In genomic region chr16:55542459-55543082, GRCh38 we compare ENCODE assay signal across 13 cellular contexts. TPM values are rescaled to one million over a fixed set of nuclear protein-coding genes. Genes with fewer than 3 reads are reported as not detected.
DNase-seq lines count a peak whose midpoint lies in the region; ATAC-seq and TF ChIP-seq lines count a peak whose summit lies in the region.
"Had no signal": no experiment of that assay in that cellular context is flagged by ENCODE, and none has a peak within 500 bp of the region (broad histone marks: within the 10 kb centered on the region; RNA-seq: fewer than 3 reads in every experiment).

No MANE protein-coding gene starts in this region.

- POLR2A ChIA-PET in A673 (lab: Charles Lee; ENCODE audit: low non-redundant PET), result no interaction called here

- intact Hi-C loops in A673 (cut with micrococcal nuclease; ENCODE audit: unreplicated experiment) (loop anchor here (1.0 to 5.0 kb wide), 2 partner anchors 77 to 160 kb away; no protein-coding TSS in a partner anchor), natural killer cell (cut with micrococcal nuclease) (no loop called here)

- CTCF ChIA-PET in A673 (lab: Charles Lee), result no interaction called here

- BruUV-seq in A673 (replicated peaks; lab: Mats Ljungman, UMichigan), result no TSS peak

- DNase-seq in A673 (ENCODE audit: low spot score), result peak; percentile 10
- DNase-seq in H4 (ENCODE audit: low spot score), result peak; percentile 11
- peak; percentile 61 for DNase-seq in amniotic epithelial cell (ENCODE audit: low read depth)
- peak; percentile 37 for DNase-seq in glomerular visceral epithelial cell (ENCODE audit: extremely low spot score)
- no peak for DNase-seq in stimulated activated CD4-positive, alpha-beta T cell treated with anti-CD3 and anti-CD28 coated beads, Interleukin-4, amount 100 ng/mL, for 4 hours
- DNase-seq in natural killer cell, result no peak
- no peak for DNase-seq in NCI-H1105 treated with DMSO at 0.1 percent for 48 hours (lab: John Stamatoyannopoulos, UW)
- DNase-seq: activated CD8-positive, alpha-beta memory T cell treated with anti-CD3 and anti-CD28 coated beads, Interleukin-2, amount 50 U/mL, for 48 hours; esophagus squamous epithelium; NCI-H2171 had no signal

- H3K27ac ChIP-seq in A673 (ENCODE audit: low read depth, low read length, poor library complexity, severe bottlenecking), result no peak overlapping the region
- H3K27ac ChIP-seq: esophagus squamous epithelium had no signal

- H3K36me3 Mint-ChIP-seq in natural killer cell, result no peaks in the 10 kb centered on the region

- no peaks in the 10 kb centered on the region for H3K36me3 ChIP-seq in A673 (ENCODE audit: insufficient read depth, low read length, poor library complexity, severe bottlenecking)
- H3K36me3 ChIP-seq: HAP-1 had no signal

- no peaks in the 10 kb centered on the region for H3K4me1 Mint-ChIP-seq in natural killer cell

- no peaks in the 10 kb centered on the region for H3K9me3 ChIP-seq in A673 (ENCODE audit: low read depth, low read length, poor library complexity, severe bottlenecking)
- H3K9me3 ChIP-seq: esophagus squamous epithelium, HAP-1 had no signal

- H3K27ac Mint-ChIP-seq in natural killer cell, result no peak overlapping the region

- H3K4me1 ChIP-seq in A673 (ENCODE audit: insufficient read depth, low read length, poor library complexity, severe bottlenecking), result no peaks in the 10 kb centered on the region
- H3K4me1 ChIP-seq: HAP-1 had no signal

- no peaks in the 10 kb centered on the region for H3K9me3 Mint-ChIP-seq in natural killer cell

- TF ChIP-seq CTCF in A673 (conservative IDR thresholded peaks at IDR 0.05; ENCODE audit: low read depth, low read length) (no peak), natural killer cell (IDR thresholded peaks at IDR 0.05) (no peak)

- H3K27me3 ChIP-seq in A673 (replicated peaks; ENCODE audit: insufficient read depth, low read depth, low read length, poor library complexity), result no peaks in the 10 kb centered on the region
- H3K27me3 ChIP-seq: esophagus squamous epithelium had no signal

- ATAC-seq in GM19467 (IDR thresholded peaks at IDR 0.05; ENCODE audit: unreplicated experiment), result no peak
- no peak for ATAC-seq in natural killer cell
- ATAC-seq: Panc1 had no signal

- no peak overlapping the region for H3K4me3 ChIP-seq in A673 (ENCODE audit: low read depth, low read length, poor library complexity, severe bottlenecking)
- H3K4me3 ChIP-seq: esophagus squamous epithelium, HAP-1 had no signal

- H3K4me3 Mint-ChIP-seq in natural killer cell, result no peak overlapping the region

- H3K27me3 Mint-ChIP-seq in natural killer cell (ENCODE audit: low read depth in 2 of 2), result peaks cover 4 to 10% of the 10 kb centered on the region in 2 donors

RNA-seq across cellular contexts. Expression of gene CAPNS2, which starts 23.9 kb away (rescaled TPM):
- total RNA-seq in A673 (2021) (0.42 TPM in 1 of 2 replicates, not detected in the other), natural killer cell (under 1 TPM in 1 of 3 donors, not detected in 2; 0.60 TPM)
- total RNA-seq in H4 (2014; rRNA removed; shearing (Covaris generic)), result not detected in 2 replicates

RNA-seq across cellular contexts. Expression of gene LPCAT2, which starts 33.7 kb away (rescaled TPM):
- total RNA-seq in A673 (2021), result 8.2 and 11.6 TPM in 2 replicates
- 10.0 and 11.7 TPM in 2 replicates for total RNA-seq in H4 (2014; rRNA removed; shearing (Covaris generic))
- total RNA-seq in natural killer cell, result 10 to 100 TPM in 1 of 3 donors, 1 to 10 TPM in 2; 1.6 to 23.5 (median 3.1) TPM

Comparison
In these comparisons a context has a peak if more than half of its experiments do, and no peak if none do; other contexts are left out.
1. DNase-seq: peak in A673 (single experiment), H4 (single experiment), amniotic epithelial cell (single experiment) and glomerular visceral epithelial cell (single experiment); none in stimulated activated CD4-positive, alpha-beta T cell treated with anti-CD3 and anti-CD28 coated beads, Interleukin-4, amount 100 ng/mL, for 4 hours (0 of 2), natural killer cell (single experiment) and NCI-H1105 treated with DMSO at 0.1 percent for 48 hours (single experiment).